In genomic region chr16:31177136-31177535, GRCh38 we compare ENCODE assay signal across 7 cellular contexts. TPM values are rescaled to one million over a fixed set of nuclear protein-coding genes. Genes with fewer than 3 reads are reported as not detected.
A peak's percentile ranks its signal among the peaks of the same experiment; 100 is the strongest.
DNase-seq lines count a peak whose midpoint lies in the region; ATAC-seq and TF ChIP-seq lines count a peak whose summit lies in the region.
"Had no signal": no experiment of that assay in that cellular context is flagged by ENCODE, and none has a peak within 500 bp of the region (broad histone marks: within the 10 kb centered on the region; RNA-seq: fewer than 3 reads in every experiment).

No MANE protein-coding gene starts in this region.

- peak; percentile 35 for ATAC-seq in left lung
- no peak for ATAC-seq in GM18511 (IDR thresholded peaks at IDR 0.05; ENCODE audit: unreplicated experiment)
- no peak for ATAC-seq in omental fat pad (ENCODE audit: low FRiP score)

- H3K4me3 ChIP-seq in HFF-Myc (replicated peaks; ENCODE audit: low read depth, low read length) (no peak overlapping the region), left lung (no peak overlapping the region)

- H3K4me1 ChIP-seq in left lung: peaks cover 9 to 32% of the 10 kb centered on the region in 2 donors

- H3K36me3 ChIP-seq in left lung: peaks cover 0 to 2% of the 10 kb centered on the region in 2 donors

- H3K9me3 ChIP-seq in left lung: no peaks in the 10 kb centered on the region

- no peaks in the 10 kb centered on the region for H3K27me3 ChIP-seq in left lung

- TF ChIP-seq CTCF in HFF-Myc (IDR thresholded peaks at IDR 0.05; ENCODE audit: low read depth, low read length, missing control alignments): no peak
- no peak for TF ChIP-seq CTCF in left lung (IDR thresholded peaks at IDR 0.05)
- TF ChIP-seq CTCF in omental fat pad (IDR thresholded peaks at IDR 0.05): no peak

- peak; percentile 29 for DNase-seq in HFF-Myc (ENCODE audit: extremely low read depth, low read depth)
- peak; percentile 24 to 41 for DNase-seq in activated CD4-positive, alpha-beta T cell treated with anti-CD3 and anti-CD28 coated beads for 4 hours
- peak in 1 of 2 donors; percentile 57 for DNase-seq in left lung
- DNase-seq in omental fat pad (ENCODE audit: low spot score): no peak
- no peak for DNase-seq in hypothalamus (lab: John Stamatoyannopoulos, UW)

- intact Hi-C loops in left lung (cut with DNase I): no loop called here

- no peak overlapping the region for H3K27ac ChIP-seq in left lung
- H3K27ac ChIP-seq: RWPE1 had no signal

RNA-seq across cellular contexts. Expression of gene FUS, which starts 2.8 kb away (rescaled TPM):
- 100 to 1,000 TPM; 180 to 259 TPM for total RNA-seq in left lung
- total RNA-seq in omental fat pad: 100 to 1,000 TPM in 2 of 4 donors, 10 to 100 TPM in 2; 65.0 to 162 (median 116) TPM

RNA-seq across cellular contexts. Expression of gene PYCARD, which starts 25.4 kb away (rescaled TPM):
- 10 to 100 TPM; 46.4 to 59.8 TPM for total RNA-seq in left lung
- 10 to 100 TPM; 25.4 to 50.2 (median 37.8) TPM for total RNA-seq in omental fat pad

RNA-seq across cellular contexts. Expression of gene PRSS36, which starts 27.3 kb away (rescaled TPM):
- total RNA-seq in left lung (1 to 10 TPM; 4.8 to 5.8 TPM), omental fat pad (1 to 10 TPM; 4.1 to 8.8 (median 6.8) TPM)

RNA-seq across cellular contexts. Expression of gene TRIM72, which starts 36.8 kb away (rescaled TPM):
- total RNA-seq in left lung (under 1 TPM; 0.06 to 0.08 TPM), omental fat pad (under 1 TPM in 1 of 4 donors, not detected in 3; 0.28 TPM)

RNA-seq across cellular contexts. Expression of gene PYDC1, which starts 39.8 kb away (rescaled TPM):
- not detected for total RNA-seq in left lung
- total RNA-seq in omental fat pad: not detected

Comparison
In these comparisons a context has a peak if more than half of its experiments do, and no peak if none do; other contexts are left out.
1. DNase-seq: peak in HFF-Myc (single experiment) and activated CD4-positive, alpha-beta T cell treated with anti-CD3 and anti-CD28 coated beads for 4 hours (2 of 2); none in omental fat pad (single experiment) and hypothalamus (0 of 51).